Comparison of ENCODE assay signal across 28 cellular contexts in genomic region chr18:39486268-39486667, GRCh38.
DNase-seq lines count a peak whose midpoint lies in the region; TF ChIP-seq lines count a peak whose summit lies in the region.
"Had no signal": no experiment of that assay in that cellular context is flagged by ENCODE, and none has a peak within 500 bp of the region (broad histone marks: within the 10 kb centered on the region; RNA-seq: fewer than 3 reads in every experiment).

No MANE protein-coding gene starts in this region.

- H2AFZ ChIP-seq in neural progenitor cell (replicated peaks) (no peak overlapping the region), Karpas-422 (ENCODE audit: low read length) (no peak overlapping the region)
- H2AFZ ChIP-seq: GM23248 had no signal

- CTCF ChIA-PET in HEK293T (lab: Yijun Ruan, JAX) (interaction anchor here (0.5 kb wide), 1 partner anchor 827 kb away, joined by 4 read pairs; no protein-coding TSS in a partner anchor), RWPE1 (lab: Yijun Ruan, JAX) (no interaction called here)

- H3K4me3 ChIP-seq in astrocyte of the cerebellum (ENCODE audit: low read depth, low read length), result no peak overlapping the region
- H3K4me3 ChIP-seq in fibroblast of villous mesenchyme (ENCODE audit: low read depth, low read length), result no peak overlapping the region
- H3K4me3 ChIP-seq in neural progenitor cell, result no peak overlapping the region
- H3K4me3 ChIP-seq in Karpas-422 (ENCODE audit: low read length), result no peak overlapping the region
- H3K4me3 ChIP-seq: GM23248, lower lobe of right lung, upper lobe of left lung had no signal

- H3K27ac ChIP-seq in neural progenitor cell (no peak overlapping the region), RWPE1 (no peak overlapping the region), Karpas-422 (ENCODE audit: low read length) (no peak overlapping the region)
- H3K27ac ChIP-seq: GM23248, HL-60, lower lobe of right lung, upper lobe of left lung had no signal

- H3K27me3 Mint-ChIP-seq in neural progenitor cell (ENCODE audit: insufficient read depth, low read depth), result no peaks in the 10 kb centered on the region
- H3K27me3 Mint-ChIP-seq: activated CD4-positive, alpha-beta memory T cell treated with anti-CD3 and anti-CD28 coated beads for 36 hours; brain; natural killer cell treated with Interleukin-12 subunit alpha and Interleukin-12 subunit beta and Interleukin-15 and Interleukin-18, amount 100 ng/mL, for 72 hours had no signal

- H3K9me2 ChIP-seq in Karpas-422 (replicated peaks; ENCODE audit: insufficient read depth, low read length), result no peaks in the 10 kb centered on the region

- peaks cover 8% of the 10 kb centered on the region for H3K4me1 Mint-ChIP-seq in neural progenitor cell
- H3K4me1 Mint-ChIP-seq: stimulated activated effector memory CD8-positive, alpha-beta T cell treated with anti-CD3 and anti-CD28 coated beads, Interleukin-12 subunit alpha, Interleukin-12 subunit beta, amount 100 ng/mL, for 72 hours had no signal

- H3K27me3 ChIP-seq in neural progenitor cell (no peaks in the 10 kb centered on the region), Karpas-422 (ENCODE audit: low read length) (no peaks in the 10 kb centered on the region)
- H3K27me3 ChIP-seq: upper lobe of left lung had no signal

- H3F3A ChIP-seq in neural progenitor cell (ENCODE audit: low read depth), result no peaks in the 10 kb centered on the region

- H3K79me2 ChIP-seq in neural progenitor cell (ENCODE audit: low read depth) (no peaks in the 10 kb centered on the region), Karpas-422 (ENCODE audit: low read length) (no peaks in the 10 kb centered on the region)

- H3K36me3 Mint-ChIP-seq in neural progenitor cell, result no peaks in the 10 kb centered on the region
- H3K36me3 Mint-ChIP-seq: activated CD4-positive, alpha-beta memory T cell treated with anti-CD3 and anti-CD28 coated beads for 36 hours; brain; stimulated activated effector memory CD8-positive, alpha-beta T cell treated with anti-CD3 and anti-CD28 coated beads, Interleukin-12 subunit alpha, Interleukin-12 subunit beta, amount 100 ng/mL, for 72 hours had no signal

- peaks cover 5% of the 10 kb centered on the region for H3K9me3 Mint-ChIP-seq in neural progenitor cell

- H4K20me1 ChIP-seq in neural progenitor cell (ENCODE audit: low read depth) (no peaks in the 10 kb centered on the region), Karpas-422 (ENCODE audit: insufficient read depth, low read depth, low read length) (no peaks in the 10 kb centered on the region)

- H3K4me2 ChIP-seq in neural progenitor cell (no peak overlapping the region), Karpas-422 (ENCODE audit: low read depth, low read length, poor library complexity, severe bottlenecking) (no peak overlapping the region)

- POLR2A ChIA-PET in HEK293T (lab: Yijun Ruan, JAX), result no interaction called here
- POLR2A ChIA-PET in RWPE1 (lab: Yijun Ruan, JAX; ENCODE audit: low non-redundant PET), result no interaction called here

- H3K4me1 ChIP-seq in neural progenitor cell (no peaks in the 10 kb centered on the region), Karpas-422 (ENCODE audit: low read length) (no peaks in the 10 kb centered on the region)
- H3K4me1 ChIP-seq: lower lobe of right lung, upper lobe of left lung had no signal

- in situ Hi-C loops in astrocyte of the cerebellum (cut with HindIII; ENCODE audit: low sequenced_read_pairs), result no loop called here

- H3K36me3 ChIP-seq in neural progenitor cell, result no peaks in the 10 kb centered on the region
- no peaks in the 10 kb centered on the region for H3K36me3 ChIP-seq in Karpas-422 (ENCODE audit: insufficient read depth, low read length)
- H3K36me3 ChIP-seq: lower lobe of right lung, upper lobe of left lung had no signal

- H3K9ac ChIP-seq in neural progenitor cell, result no peak overlapping the region
- no peak overlapping the region for H3K9ac ChIP-seq in Karpas-422 (ENCODE audit: low read length)
- H3K9ac ChIP-seq: GM23248 had no signal

- no peaks in the 10 kb centered on the region for H3K9me3 ChIP-seq in neural progenitor cell (ENCODE audit: low read depth)
- peaks cover 35% of the 10 kb centered on the region for H3K9me3 ChIP-seq in Karpas-422 (ENCODE audit: low read length)
- H3K9me3 ChIP-seq: lower lobe of right lung, upper lobe of left lung had no signal

- H3K4me3 Mint-ChIP-seq in neural progenitor cell, result no peak overlapping the region
- H3K4me3 Mint-ChIP-seq: activated CD4-positive, alpha-beta memory T cell treated with anti-CD3 and anti-CD28 coated beads for 36 hours; brain; natural killer cell treated with Interleukin-12 subunit alpha and Interleukin-12 subunit beta and Interleukin-15 and Interleukin-18, amount 100 ng/mL, for 72 hours; stimulated activated effector memory CD8-positive, alpha-beta T cell treated with anti-CD3 and anti-CD28 coated beads, Interleukin-12 subunit alpha, Interleukin-12 subunit beta, amount 100 ng/mL, for 72 hours had no signal

- no peak overlapping the region for H3K27ac Mint-ChIP-seq in neural progenitor cell
- H3K27ac Mint-ChIP-seq: activated CD4-positive, alpha-beta memory T cell treated with anti-CD3 and anti-CD28 coated beads for 36 hours; brain; natural killer cell treated with Interleukin-12 subunit alpha and Interleukin-12 subunit beta and Interleukin-15 and Interleukin-18, amount 100 ng/mL, for 72 hours; stimulated activated effector memory CD8-positive, alpha-beta T cell treated with anti-CD3 and anti-CD28 coated beads, Interleukin-12 subunit alpha, Interleukin-12 subunit beta, amount 100 ng/mL, for 72 hours had no signal

- peak; percentile 4 for TF ChIP-seq CTCF in astrocyte of the cerebellum (IDR thresholded peaks at IDR 0.05; ENCODE audit: low read depth, low read length, missing control alignments)
- peak; percentile 32 for TF ChIP-seq CTCF in fibroblast of villous mesenchyme (IDR thresholded peaks at IDR 0.05; ENCODE audit: insufficient read depth, low read depth, low read length)
- peak; percentile 47 for TF ChIP-seq CTCF in neural progenitor cell (IDR thresholded peaks at IDR 0.05)
- TF ChIP-seq CTCF in RWPE1 (conservative IDR thresholded peaks at IDR 0.05; ENCODE audit: low read depth), result no peak

- DNase-seq in HEK293T (ENCODE audit: extremely low spot score) (peak; percentile 21), astrocyte of the cerebellum (ENCODE audit: low read depth) (no peak), fibroblast of villous mesenchyme (ENCODE audit: low read depth) (no peak), neural progenitor cell (ENCODE audit: low spot score) (peak; percentile 5), NCI-H2107 (lab: John Stamatoyannopoulos, UW) (no peak), RWPE1 (ENCODE audit: low spot score) (no peak), Karpas-422 (no peak)
- DNase-seq: activated CD4-positive, alpha-beta memory T cell treated with anti-CD3 and anti-CD28 coated beads for 36 hours; activated CD4-positive, alpha-beta T cell treated with anti-CD3 and anti-CD28 coated beads for 1 hour; activated CD8-positive, alpha-beta memory T cell treated with anti-CD3 and anti-CD28 coated beads, Interleukin-2, amount 50 U/mL, for 4 hours; activated naive CD4-positive, alpha-beta T cell; C1 segment of cervical spinal cord; COR-L47; glutamatergic neuron; GM23248; KG1; lower lobe of right lung; NCI-H1417 treated with DMSO at 0.1 percent for 48 hours; NCI-H2029 treated with DMSO at 0.1 percent for 48 hours; NCI-H2227 treated with DMSO at 0.1 percent for 48 hours; NCI-H526; OCI-M1; stimulated activated CD4-positive, alpha-beta T cell treated with anti-CD3 and anti-CD28 coated beads, Interleukin-15, amount 100 ng/mL, for 24 hours; upper lobe of left lung had no signal

TF ChIP-seq in HEK293T, 16 proteins besides CTCF, POLR2A, EP300 and RAD21:
- TF ChIP-seq SP1 (IDR thresholded peaks at IDR 0.05) (no peak), HDGF (IDR thresholded peaks at IDR 0.05; ENCODE audit: borderline replicate concordance) (no peak), FOXM1 (IDR thresholded peaks at IDR 0.05; ENCODE audit: borderline replicate concordance) (no peak), FOXA1 (IDR thresholded peaks at IDR 0.05) (no peak), SUZ12 (IDR thresholded peaks at IDR 0.05) (no peak), FOXK2 (IDR thresholded peaks at IDR 0.05) (no peak), PKNOX1 (IDR thresholded peaks at IDR 0.05) (no peak), LEF1 (IDR thresholded peaks at IDR 0.05; ENCODE audit: borderline replicate concordance) (no peak), L3MBTL2 (conservative IDR thresholded peaks at IDR 0.05) (no peak), BHLHE40 (IDR thresholded peaks at IDR 0.05; ENCODE audit: borderline replicate concordance) (no peak), NFRKB (IDR thresholded peaks at IDR 0.05) (no peak), TARDBP (IDR thresholded peaks at IDR 0.05) (no peak), ZNF384 (IDR thresholded peaks at IDR 0.05) (no peak), ARNT (IDR thresholded peaks at IDR 0.05) (no peak), ELF4 (IDR thresholded peaks at IDR 0.05) (no peak), CTBP1 (IDR thresholded peaks at IDR 0.05; ENCODE audit: borderline replicate concordance) (no peak)

Comparison
In these comparisons a context has a peak if more than half of its experiments do, and no peak if none do; other contexts are left out.
1. DNase-seq: peak in HEK293T (single experiment) and neural progenitor cell (single experiment); none in astrocyte of the cerebellum (single experiment), fibroblast of villous mesenchyme (single experiment), NCI-H2107 (single experiment), RWPE1 (single experiment) and Karpas-422 (single experiment).